In the genomic region with DNA sequence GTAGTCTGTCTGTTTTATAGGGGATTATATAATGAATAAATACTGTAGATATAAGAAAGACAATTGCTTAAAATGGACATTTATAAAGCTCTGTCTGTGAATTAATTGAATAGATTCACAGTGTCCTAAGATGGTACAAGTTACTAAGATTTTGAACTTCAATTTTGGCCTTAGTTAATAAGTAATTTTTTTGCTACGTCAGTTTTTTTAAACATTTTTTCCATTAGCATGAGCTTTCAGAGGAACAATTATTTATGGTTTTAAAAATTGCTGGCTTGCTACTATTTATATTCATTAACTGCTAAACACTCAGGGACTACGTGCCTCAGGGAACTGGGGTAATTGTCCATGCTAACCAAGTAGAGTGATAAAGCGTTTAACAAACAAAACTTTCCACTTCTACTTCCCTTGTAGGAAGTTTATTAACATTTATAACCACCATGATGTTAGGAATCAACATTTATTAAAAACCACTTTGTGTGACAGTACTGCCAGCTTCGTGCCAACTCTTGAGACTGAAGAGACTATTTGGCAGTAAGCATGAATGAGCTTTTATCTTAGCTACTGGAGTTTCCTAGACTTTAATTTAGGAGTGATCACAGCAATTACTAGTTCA, we compare ENCODE assay signal across 16 cellular contexts.
"Had no signal": no experiment of that assay in that cellular context is flagged by ENCODE, and none has a peak within 500 bp of the region (broad histone marks: within the 10 kb centered on the region; RNA-seq: fewer than 3 reads in every experiment).

No MANE protein-coding gene starts in this region.

- H3K4me2 ChIP-seq: smooth muscle cell had no signal

- H3K4me3 ChIP-seq: coronary artery, gastroesophageal sphincter, heart left ventricle, smooth muscle cell, thoracic aorta, upper lobe of right lung had no signal

- H3K36me3 ChIP-seq: gastroesophageal sphincter, heart left ventricle, thoracic aorta, upper lobe of right lung had no signal

- H3K4me1 ChIP-seq: gastroesophageal sphincter, heart left ventricle, upper lobe of right lung had no signal

- H3K27me3 ChIP-seq: gastroesophageal sphincter, heart left ventricle, upper lobe of right lung had no signal

- H3K27ac ChIP-seq: coronary artery, gastroesophageal sphincter, heart left ventricle, thoracic aorta, upper lobe of right lung had no signal

- DNase-seq: activated B cell treated with CpG ODN at 0.5 μM for 24 hours; activated CD4-positive, alpha-beta memory T cell treated with anti-CD3 and anti-CD28 coated beads, Interleukin-2, amount 10 ng/mL, durations not matched to agents 7 days and 5 days; activated CD4-positive, alpha-beta T cell treated with anti-CD3 and anti-CD28 coated beads for 48 hours; activated naive CD4-positive, alpha-beta T cell; activated T-cell treated with anti-CD3 and anti-CD28 coated beads, Interleukin-2, amount 50 U/mL, for 1 hour; aorta; heart left ventricle; kidney glomerular epithelial cell; naive thymus-derived CD4-positive, alpha-beta T cell; stimulated activated CD4-positive, alpha-beta T cell treated with anti-CD3 and anti-CD28 coated beads, Interleukin-4, amount 100 ng/mL, for 1 hour; T-cell; upper lobe of right lung had no signal

- H3K9me3 ChIP-seq: gastroesophageal sphincter, thoracic aorta, upper lobe of right lung had no signal
